8 cellular contexts compared by ENCODE assay signal in the genomic region with DNA sequence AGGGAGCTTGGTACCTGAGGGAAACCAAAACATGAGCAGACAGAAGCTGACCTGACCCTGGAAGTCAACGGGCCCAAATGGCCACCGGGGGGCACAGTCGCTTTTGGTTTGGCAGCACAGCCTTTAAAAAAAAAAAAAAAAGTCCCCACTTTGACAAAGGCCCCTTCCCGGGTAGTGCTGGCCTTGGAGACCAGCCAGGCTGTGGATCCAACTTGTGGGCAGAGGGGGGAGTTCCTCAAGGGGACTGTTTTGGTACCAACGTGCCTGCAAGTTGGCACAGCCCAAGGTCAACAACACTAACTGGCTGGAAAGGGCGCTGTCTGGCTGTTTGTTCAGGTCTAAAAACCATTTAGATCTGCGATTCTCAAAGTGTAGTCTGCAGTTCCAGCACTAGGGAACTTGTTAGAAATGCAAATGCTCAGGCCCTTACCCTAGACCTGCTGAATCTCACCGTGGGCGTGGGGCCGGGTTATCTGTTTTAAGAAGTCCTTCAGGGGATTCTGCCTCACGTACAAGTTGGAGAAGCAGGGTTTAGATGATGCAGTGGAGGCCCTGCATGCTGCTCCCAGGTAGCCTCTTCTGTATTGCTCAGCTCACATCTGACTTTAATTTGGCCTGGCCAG.
DNase-seq lines count a peak whose midpoint lies in the region; ATAC-seq and TF ChIP-seq lines count a peak whose summit lies in the region.

No MANE protein-coding gene starts in this region.

- POLR2A ChIA-PET in RWPE1 (lab: Yijun Ruan, JAX; ENCODE audit: low non-redundant PET), result no interaction called here

- peak; percentile 20 for ATAC-seq in GM21619 (IDR thresholded peaks at IDR 0.05; ENCODE audit: unreplicated experiment)

- H3K27ac ChIP-seq in RWPE1, result peak overlapping the region; percentile 98

- TF ChIP-seq CTCF in RWPE1 (conservative IDR thresholded peaks at IDR 0.05; ENCODE audit: low read depth), result no peak; the same call in 1 of the 2 replicates

- TF ChIP-seq EP300 in Ishikawa (IDR thresholded peaks at IDR 0.05; ENCODE audit: borderline replicate concordance), result no peak

- CTCF ChIA-PET in RWPE1 (lab: Yijun Ruan, JAX), result interaction anchor here (0.6 to 3.2 kb wide), 20 partner anchors 23 to 1186 kb away, joined by 3 to 25 read pairs (median 3); a partner anchor contains a TSS

- TF ChIP-seq RAD21 in Ishikawa (IDR thresholded peaks at IDR 0.05; ENCODE audit: low read depth), result peak; percentile 72

- DNase-seq in DMS153 (lab: John Stamatoyannopoulos, UW), result peak; percentile 83
- DNase-seq in RWPE1 (ENCODE audit: low spot score), result peak; percentile 47
- peak; percentile 19 to 61 (median 42) for DNase-seq in activated naive CD4-positive, alpha-beta T cell (lab: John Stamatoyannopoulos, UW)
- peak; percentile 74 for DNase-seq in globus pallidus (ENCODE audit: low spot score)
- DNase-seq in non-pigmented ciliary epithelial cell (ENCODE audit: low read depth), result peak; percentile 8
- DNase-seq in superior temporal gyrus (ENCODE audit: extremely low spot score), result peak; percentile 73

TF ChIP-seq in Ishikawa, 13 proteins besides CTCF, POLR2A, EP300 and RAD21:
- TF ChIP-seq CREB1 (IDR thresholded peaks at IDR 0.05; ENCODE audit: low read depth) (no peak), YY1 (IDR thresholded peaks at IDR 0.05; ENCODE audit: low read depth) (no peak), TEAD4 (IDR thresholded peaks at IDR 0.05) (no peak), FOXM1 (IDR thresholded peaks at IDR 0.05; ENCODE audit: borderline replicate concordance, low read depth) (no peak), NFIC (IDR thresholded peaks at IDR 0.05) (peak; percentile 52), TCF12 (IDR thresholded peaks at IDR 0.05; ENCODE audit: low read depth) (no peak)
- TF ChIP-seq, protein P1, sequence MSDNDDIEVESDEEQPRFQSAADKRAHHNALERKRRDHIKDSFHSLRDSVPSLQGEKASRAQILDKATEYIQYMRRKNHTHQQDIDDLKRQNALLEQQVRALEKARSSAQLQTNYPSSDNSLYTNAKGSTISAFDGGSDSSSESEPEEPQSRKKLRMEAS (IDR thresholded peaks at IDR 0.05), result no peak
- TF ChIP-seq, protein P2, sequence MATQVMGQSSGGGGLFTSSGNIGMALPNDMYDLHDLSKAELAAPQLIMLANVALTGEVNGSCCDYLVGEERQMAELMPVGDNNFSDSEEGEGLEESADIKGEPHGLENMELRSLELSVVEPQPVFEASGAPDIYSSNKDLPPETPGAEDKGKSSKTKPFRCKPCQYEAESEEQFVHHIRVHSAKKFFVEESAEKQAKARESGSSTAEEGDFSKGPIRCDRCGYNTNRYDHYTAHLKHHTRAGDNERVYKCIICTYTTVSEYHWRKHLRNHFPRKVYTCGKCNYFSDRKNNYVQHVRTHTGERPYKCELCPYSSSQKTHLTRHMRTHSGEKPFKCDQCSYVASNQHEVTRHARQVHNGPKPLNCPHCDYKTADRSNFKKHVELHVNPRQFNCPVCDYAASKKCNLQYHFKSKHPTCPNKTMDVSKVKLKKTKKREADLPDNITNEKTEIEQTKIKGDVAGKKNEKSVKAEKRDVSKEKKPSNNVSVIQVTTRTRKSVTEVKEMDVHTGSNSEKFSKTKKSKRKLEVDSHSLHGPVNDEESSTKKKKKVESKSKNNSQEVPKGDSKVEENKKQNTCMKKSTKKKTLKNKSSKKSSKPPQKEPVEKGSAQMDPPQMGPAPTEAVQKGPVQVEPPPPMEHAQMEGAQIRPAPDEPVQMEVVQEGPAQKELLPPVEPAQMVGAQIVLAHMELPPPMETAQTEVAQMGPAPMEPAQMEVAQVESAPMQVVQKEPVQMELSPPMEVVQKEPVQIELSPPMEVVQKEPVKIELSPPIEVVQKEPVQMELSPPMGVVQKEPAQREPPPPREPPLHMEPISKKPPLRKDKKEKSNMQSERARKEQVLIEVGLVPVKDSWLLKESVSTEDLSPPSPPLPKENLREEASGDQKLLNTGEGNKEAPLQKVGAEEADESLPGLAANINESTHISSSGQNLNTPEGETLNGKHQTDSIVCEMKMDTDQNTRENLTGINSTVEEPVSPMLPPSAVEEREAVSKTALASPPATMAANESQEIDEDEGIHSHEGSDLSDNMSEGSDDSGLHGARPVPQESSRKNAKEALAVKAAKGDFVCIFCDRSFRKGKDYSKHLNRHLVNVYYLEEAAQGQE (IDR thresholded peaks at IDR 0.05; ENCODE audit: low read depth), result no peak
- TF ChIP-seq, protein P3, sequence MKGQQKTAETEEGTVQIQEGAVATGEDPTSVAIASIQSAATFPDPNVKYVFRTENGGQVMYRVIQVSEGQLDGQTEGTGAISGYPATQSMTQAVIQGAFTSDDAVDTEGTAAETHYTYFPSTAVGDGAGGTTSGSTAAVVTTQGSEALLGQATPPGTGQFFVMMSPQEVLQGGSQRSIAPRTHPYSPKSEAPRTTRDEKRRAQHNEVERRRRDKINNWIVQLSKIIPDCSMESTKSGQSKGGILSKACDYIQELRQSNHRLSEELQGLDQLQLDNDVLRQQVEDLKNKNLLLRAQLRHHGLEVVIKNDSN (IDR thresholded peaks at IDR 0.05), result no peak

Comparison
In these comparisons a context has a peak if more than half of its experiments do, and no peak if none do; other contexts are left out.
1. Peak in every context shown above with its lines: DNase-seq, ATAC-seq and H3K27ac ChIP-seq.
2. DNase-seq: peak in every context shown above with its lines; median percentile 83 in DMS153; 74 in globus pallidus; 73 in superior temporal gyrus; 47 in RWPE1; 42 in activated naive CD4-positive, alpha-beta T cell; 8 in non-pigmented ciliary epithelial cell.